Comparison of ENCODE assay signal across 39 cellular contexts in genomic region chr4:90575371-90575770, GRCh38.
"Had no signal": no experiment of that assay in that cellular context is flagged by ENCODE, and none has a peak within 500 bp of the region (broad histone marks: within the 10 kb centered on the region; RNA-seq: fewer than 3 reads in every experiment).

No MANE protein-coding gene starts in this region.

- H3K27ac ChIP-seq: adrenal gland, body of pancreas, brain microvascular endothelial cell, breast epithelium, cardiac muscle cell, VCaP had no signal

- H3K4me1 ChIP-seq: adrenal gland, body of pancreas, breast epithelium had no signal

- H3K36me3 ChIP-seq: adrenal gland, brain microvascular endothelial cell, breast epithelium, cardiac muscle cell had no signal

- H3K4me3 Mint-ChIP-seq: activated B cell treated with CpG ODN at 0.5 μM for 24 hours; activated CD4-positive, alpha-beta memory T cell treated with anti-CD3 and anti-CD28 coated beads for 36 hours; activated CD4-positive, alpha-beta T cell treated with anti-CD3 and anti-CD28 coated beads, Interleukin-2, amount 10 ng/mL, durations not matched to agents 24 days and 14 days; activated CD8-positive, alpha-beta T cell treated with anti-CD3 and anti-CD28 coated beads for 36 hours; activated naive CD4-positive, alpha-beta T cell treated with anti-CD3 and anti-CD28 coated beads for 36 hours; activated naive CD8-positive, alpha-beta T cell treated with anti-CD3 and anti-CD28 coated beads for 36 hours; activated T-cell treated with anti-CD3 and anti-CD28 coated beads, Interleukin-2, amount 50 U/mL, for 4 hours; activated T-cell treated with anti-CD3 and anti-CD28 coated beads, Interleukin-2, amount 50 U/mL, for 72 hours; activated T-helper 1 cell treated with anti-CD3 and anti-CD28 coated beads, Interleukin-12 subunit alpha, Interleukin-12 subunit beta, Interleukin-2, Interleukin-4 antibody, amounts not matched to agents 30 ng/mL and 10 ng/mL and 1 ng/mL, durations not matched to agents 14 hours and 24 hours and 36 hours; activated T-helper 17 cell treated with anti-CD3 and anti-CD28 coated beads, Interleukin-2, amount 50 U/mL, for 72 hours; central memory CD8-positive, alpha-beta T cell; T-helper 1 cell treated with Interleukin-12 subunit alpha and Interleukin-12 subunit beta and Interleukin-4 antibody, amounts not matched to agents 30 μg/mL and 1 μg/mL, for 36 hours; T-helper 2 cell treated with Interferon-gamma antibody and Interleukin-4, amounts not matched to agents 5 μg/mL and 100 μg/mL, for 36 hours had no signal

- H3K9me3 ChIP-seq: adrenal gland, body of pancreas, breast epithelium had no signal

- DNase-seq: activated B cell treated with CpG ODN at 0.5 μM for 24 hours; activated CD4-positive, alpha-beta memory T cell treated with anti-CD3 and anti-CD28 coated beads for 36 hours; activated CD4-positive, alpha-beta T cell treated with anti-CD3 and anti-CD28 coated beads for 4 hours; activated CD4-positive, alpha-beta T cell treated with anti-CD3 and anti-CD28 coated beads, Interleukin-2, amount 10 ng/mL, durations not matched to agents 24 days and 14 days; activated CD4-positive, alpha-beta T cell treated with anti-CD3 and anti-CD28 coated beads, Interleukin-2, amount 50 U/mL, for 1 hour; activated CD4-positive, alpha-beta T cell treated with anti-CD3 and anti-CD28 coated beads, Interleukin-2, amount 50 U/mL, for 4 hours; activated CD4-positive, CD25-positive, alpha-beta regulatory T cell treated with anti-CD3 and anti-CD28 coated beads, Interleukin-2, amount 50 U/mL, for 72 hours; activated CD8-positive, alpha-beta memory T cell treated with anti-CD3 and anti-CD28 coated beads, Interleukin-2, amount 50 U/mL, for 4 hours; activated CD8-positive, alpha-beta T cell treated with anti-CD3 and anti-CD28 coated beads for 36 hours; activated effector memory CD4-positive, alpha-beta T cell treated with anti-CD3 and anti-CD28 coated beads, Interleukin-2, amount 50 U/mL, for 16 hours; activated gamma-delta T cell treated with Interleukin-2 at 50 U/mL for 16 hours; activated naive CD4-positive, alpha-beta T cell; activated naive CD4-positive, alpha-beta T cell treated with anti-CD3 and anti-CD28 coated beads for 36 hours; activated naive CD4-positive, alpha-beta T cell treated with anti-CD3 and anti-CD28 coated beads, Interleukin-2, amount 50 U/mL, for 16 hours; activated naive CD8-positive, alpha-beta T cell treated with anti-CD3 and anti-CD28 coated beads for 36 hours; activated T-cell treated with anti-CD3 and anti-CD28 coated beads for 4 hours; activated T-cell treated with anti-CD3 and anti-CD28 coated beads, Interleukin-2, amount 50 U/mL, for 1 hour; activated T-cell treated with anti-CD3 and anti-CD28 coated beads, Interleukin-2, amount 50 U/mL, for 4 hours; activated T-cell treated with anti-CD3 and anti-CD28 coated beads, Interleukin-2, amount 50 U/mL, for 72 hours; adrenal gland; amniotic stem cell; aorta; body of pancreas; brain microvascular endothelial cell; caudate nucleus; cerebellar nuclear complex; T-helper 1 cell; T-helper 9 cell had no signal

- FAIRE-seq: astrocyte, TTC549 had no signal

- H3K27ac Mint-ChIP-seq: activated B cell treated with CpG ODN at 0.5 μM for 24 hours; activated CD4-positive, alpha-beta memory T cell treated with anti-CD3 and anti-CD28 coated beads for 36 hours; activated CD4-positive, alpha-beta T cell treated with anti-CD3 and anti-CD28 coated beads, Interleukin-2, amount 10 ng/mL, durations not matched to agents 24 days and 14 days; activated CD8-positive, alpha-beta T cell treated with anti-CD3 and anti-CD28 coated beads for 36 hours; activated naive CD4-positive, alpha-beta T cell treated with anti-CD3 and anti-CD28 coated beads for 36 hours; activated naive CD4-positive, alpha-beta T cell treated with anti-CD3 and anti-CD28 coated beads, Interleukin-2, amount 50 U/mL, for 72 hours; activated naive CD8-positive, alpha-beta T cell treated with anti-CD3 and anti-CD28 coated beads for 36 hours; activated T-cell treated with anti-CD3 and anti-CD28 coated beads, Interleukin-2, amount 50 U/mL, for 72 hours; activated T-helper 1 cell treated with anti-CD3 and anti-CD28 coated beads, Interleukin-12 subunit alpha, Interleukin-12 subunit beta, Interleukin-2, Interleukin-4 antibody, amounts not matched to agents 30 ng/mL and 10 ng/mL and 1 ng/mL, durations not matched to agents 14 hours and 24 hours and 36 hours; activated T-helper 17 cell treated with anti-CD3 and anti-CD28 coated beads, Interleukin-2, amount 50 U/mL, for 72 hours; T-helper 1 cell treated with Interleukin-12 subunit alpha and Interleukin-12 subunit beta and Interleukin-4 antibody, amounts not matched to agents 30 μg/mL and 1 μg/mL, for 36 hours; T-helper 2 cell treated with Interferon-gamma antibody and Interleukin-4, amounts not matched to agents 5 μg/mL and 100 μg/mL, for 36 hours had no signal

- H3K4me1 Mint-ChIP-seq: activated B cell treated with CpG ODN at 0.5 μM for 24 hours; activated CD4-positive, alpha-beta T cell treated with anti-CD3 and anti-CD28 coated beads, Interleukin-2, amount 10 ng/mL, durations not matched to agents 24 days and 14 days; activated naive CD8-positive, alpha-beta T cell treated with anti-CD3 and anti-CD28 coated beads for 36 hours; activated T-helper 17 cell treated with anti-CD3 and anti-CD28 coated beads, Interleukin-2, amount 50 U/mL, for 72 hours; central memory CD8-positive, alpha-beta T cell had no signal

- H3K9me3 Mint-ChIP-seq: activated CD4-positive, alpha-beta T cell treated with anti-CD3 and anti-CD28 coated beads, Interleukin-2, amount 10 ng/mL, durations not matched to agents 24 days and 14 days; activated T-helper 1 cell treated with anti-CD3 and anti-CD28 coated beads, Interleukin-12 subunit alpha, Interleukin-12 subunit beta, Interleukin-2, Interleukin-4 antibody, amounts not matched to agents 30 ng/mL and 10 ng/mL and 1 ng/mL, durations not matched to agents 14 hours and 24 hours and 36 hours; activated T-helper 17 cell treated with anti-CD3 and anti-CD28 coated beads, Interleukin-2, amount 50 U/mL, for 72 hours; T-helper 1 cell treated with Interleukin-12 subunit alpha and Interleukin-12 subunit beta and Interleukin-4 antibody, amounts not matched to agents 30 μg/mL and 1 μg/mL, for 36 hours had no signal

- H3K36me3 Mint-ChIP-seq: activated CD4-positive, alpha-beta memory T cell treated with anti-CD3 and anti-CD28 coated beads for 36 hours; activated naive CD4-positive, alpha-beta T cell treated with anti-CD3 and anti-CD28 coated beads, Interleukin-2, amount 50 U/mL, for 72 hours; activated naive CD8-positive, alpha-beta T cell treated with anti-CD3 and anti-CD28 coated beads for 36 hours had no signal

- ATAC-seq: activated CD8-positive, alpha-beta T cell treated with anti-CD3 and anti-CD28 coated beads for 36 hours; activated naive CD4-positive, alpha-beta T cell treated with anti-CD3 and anti-CD28 coated beads, Interleukin-2, amount 50 U/mL, for 72 hours; activated T-cell treated with anti-CD3 and anti-CD28 coated beads, Interleukin-2, amount 50 U/mL, for 4 hours; activated T-cell treated with anti-CD3 and anti-CD28 coated beads, Interleukin-2, amount 50 U/mL, for 72 hours; activated T-helper 17 cell treated with anti-CD3 and anti-CD28 coated beads, Interleukin-2, amount 50 U/mL, for 72 hours; body of pancreas had no signal

- H3K4me3 ChIP-seq: adrenal gland, body of pancreas, breast epithelium, cardiac muscle cell had no signal

- H3K27me3 ChIP-seq: adrenal gland, body of pancreas, brain microvascular endothelial cell, breast epithelium, cardiac muscle cell had no signal
